ENCODE assay signal across 10 cellular contexts in genomic region chr5:176620333-176620981, GRCh38. TPM values are rescaled to one million over a fixed set of nuclear protein-coding genes. Genes with fewer than 3 reads are reported as not detected.
DNase-seq lines count a peak whose midpoint lies in the region; ATAC-seq and TF ChIP-seq lines count a peak whose summit lies in the region.
"Had no signal": no experiment of that assay in that cellular context is flagged by ENCODE, and none has a peak within 500 bp of the region (broad histone marks: within the 10 kb centered on the region; RNA-seq: fewer than 3 reads in every experiment).

No MANE protein-coding gene starts in this region.

- in situ Hi-C loops in SK-MEL-5 (cut with HindIII; ENCODE audit: low pct_unique_long_range_greater_than_20kb, low sequenced_read_pairs) = no loop called here

- H3K27ac ChIP-seq in psoas muscle = no peak overlapping the region

- H3K36me3 Mint-ChIP-seq in T-helper 2 cell treated with Interferon-gamma antibody and Interleukin-4, amounts not matched to agents 5 μg/mL and 100 μg/mL, for 36 hours (ENCODE audit: low read depth) = peaks cover 1% of the 10 kb centered on the region

- no peaks in the 10 kb centered on the region for H3K9me3 Mint-ChIP-seq in T-helper 2 cell treated with Interferon-gamma antibody and Interleukin-4, amounts not matched to agents 5 μg/mL and 100 μg/mL, for 36 hours

- H3K4me3 Mint-ChIP-seq in T-helper 2 cell treated with Interferon-gamma antibody and Interleukin-4, amounts not matched to agents 5 μg/mL and 100 μg/mL, for 36 hours = peak overlapping the region; percentile 65

- H3K4me1 Mint-ChIP-seq in T-helper 2 cell treated with Interferon-gamma antibody and Interleukin-4, amounts not matched to agents 5 μg/mL and 100 μg/mL, for 36 hours (ENCODE audit: low read depth) = peaks cover 7% of the 10 kb centered on the region

- no peak overlapping the region for H3K27ac Mint-ChIP-seq in T-helper 2 cell treated with Interferon-gamma antibody and Interleukin-4, amounts not matched to agents 5 μg/mL and 100 μg/mL, for 36 hours

- 4 to 10% (median 8%) methylated on average over 32 of the region's 32 CpGs for WGBS in psoas muscle, 3 donors

- intact Hi-C loops in psoas muscle (cut with DNase I) = no loop called here

- no peaks in the 10 kb centered on the region for H3K9me3 ChIP-seq in psoas muscle

- no peak for TF ChIP-seq CTCF in fibroblast of mammary gland (conservative IDR thresholded peaks at IDR 0.05; ENCODE audit: control insufficient read depth, insufficient read depth, low read depth, low read length)
- no peak for TF ChIP-seq CTCF in psoas muscle (IDR thresholded peaks at IDR 0.05)

- ATAC-seq in psoas muscle (peak; percentile 16 to 41 (median 32)), GM18520 (IDR thresholded peaks at IDR 0.05; ENCODE audit: unreplicated experiment) (no peak), HG02798 (IDR thresholded peaks at IDR 0.05; ENCODE audit: poor library complexity, unreplicated experiment) (no peak), GM19455 (IDR thresholded peaks at IDR 0.05; ENCODE audit: unreplicated experiment) (no peak)

- H3K27me3 Mint-ChIP-seq in T-helper 2 cell treated with Interferon-gamma antibody and Interleukin-4, amounts not matched to agents 5 μg/mL and 100 μg/mL, for 36 hours (ENCODE audit: low read depth) = peaks cover 69% of the 10 kb centered on the region

- H3K36me3 ChIP-seq in psoas muscle (ENCODE audit: insufficient read depth in 1 of 2, low read depth in 1 of 2) = no peaks in the 10 kb centered on the region

- H3K4me3 ChIP-seq in fibroblast of mammary gland (ENCODE audit: control insufficient read depth, low read depth, low read length) (no peak overlapping the region), psoas muscle (no peak overlapping the region)
- H3K4me3 ChIP-seq: lung had no signal

- peaks cover 0 to 49% (median 14%) of the 10 kb centered on the region in 3 donors for H3K27me3 ChIP-seq in psoas muscle (ENCODE audit: insufficient read depth in 3 of 3, low read length in 2 of 3)

- H3K4me1 ChIP-seq in psoas muscle = peaks cover 24% of the 10 kb centered on the region

- no peak for DNase-seq in T-helper 2 cell treated with Interferon-gamma antibody and Interleukin-4, amounts not matched to agents 5 μg/mL and 100 μg/mL, for 36 hours (ENCODE audit: low spot score)
- DNase-seq in T-helper 2 cell (no peak), SK-MEL-5 (ENCODE audit: low read depth, low spot score) (peak; percentile 7), fibroblast of mammary gland (ENCODE audit: low read depth) (peak; percentile 30), psoas muscle (peak; percentile 41 to 62)
- DNase-seq: COR-L47 had no signal

RNA-seq across cellular contexts. Expression of gene SNCB, which starts 9.9 kb away (rescaled TPM):
- 0.11 and 0.26 TPM in 2 replicates for total RNA-seq in SK-MEL-5 (2014; rRNA removed; shearing (Covaris generic))
- polyA plus RNA-seq in SK-MEL-5 (2015; cell fraction: cytosol; rRNA removed) = 1.5 and 1.6 TPM in 2 replicates
- polyA plus RNA-seq in SK-MEL-5 (2015; cell fraction: nucleus; rRNA removed) = 1.1 and 2.7 TPM in 2 replicates
- 1 to 10 TPM in 1 of 4 donors, under 1 TPM in 3; 0.32 to 1.2 (median 0.78) TPM for total RNA-seq in psoas muscle
- under 1 TPM; 0.34 to 0.42 (median 0.38) TPM for polyA plus RNA-seq in psoas muscle
- total RNA-seq: lung had no signal

RNA-seq across cellular contexts. Expression of gene EIF4E1B, which starts 10.0 kb away (rescaled TPM):
- not detected in 2 replicates for total RNA-seq in SK-MEL-5 (2014; rRNA removed; shearing (Covaris generic))
- polyA plus RNA-seq in SK-MEL-5 (2015; cell fraction: cytosol; rRNA removed) = not detected in 2 replicates
- polyA plus RNA-seq in SK-MEL-5 (2015; cell fraction: nucleus; rRNA removed) = not detected in 2 replicates
- not detected for total RNA-seq in psoas muscle
- polyA plus RNA-seq in psoas muscle = under 1 TPM in 2 of 3 donors, not detected in 1; 0.04 to 0.62 TPM
- total RNA-seq: lung had no signal
- polyA plus RNA-seq: lung had no signal

RNA-seq across cellular contexts. Expression of gene GPRIN1, which starts 10.5 kb away (rescaled TPM):
- 4.1 and 5.0 TPM in 2 replicates for total RNA-seq in SK-MEL-5 (2014; rRNA removed; shearing (Covaris generic))
- polyA plus RNA-seq in SK-MEL-5 (2015; cell fraction: cytosol; rRNA removed) = 7.5 and 9.2 TPM in 2 replicates
- polyA plus RNA-seq in SK-MEL-5 (2015; cell fraction: nucleus; rRNA removed) = 2.4 and 6.7 TPM in 2 replicates
- total RNA-seq in psoas muscle = under 1 TPM; 0.21 to 0.71 (median 0.37) TPM
- 1 to 10 TPM in 1 of 3 donors, under 1 TPM in 2; 0.18 to 1.2 (median 0.23) TPM for polyA plus RNA-seq in psoas muscle

RNA-seq across cellular contexts. Expression of gene TSPAN17, which starts 26.8 kb away (rescaled TPM):
- total RNA-seq in SK-MEL-5 (2014; rRNA removed; shearing (Covaris generic)) = 19.7 and 20.5 TPM in 2 replicates
- polyA plus RNA-seq in SK-MEL-5 (2015; cell fraction: cytosol; rRNA removed) = 32.5 and 33.4 TPM in 2 replicates
- 51.2 and 70.0 TPM in 2 replicates for polyA plus RNA-seq in SK-MEL-5 (2015; cell fraction: nucleus; rRNA removed)
- 10 to 100 TPM; 22.5 to 31.2 (median 28.2) TPM for total RNA-seq in psoas muscle
- 10 to 100 TPM; 24.1 to 51.9 (median 25.8) TPM for polyA plus RNA-seq in psoas muscle

Comparison
In these comparisons a context has a peak if more than half of its experiments do, and no peak if none do; other contexts are left out.
1. DNase-seq: peak in SK-MEL-5 (single experiment), fibroblast of mammary gland (single experiment) and psoas muscle (2 of 2); none in T-helper 2 cell treated with Interferon-gamma antibody and Interleukin-4, amounts not matched to agents 5 μg/mL and 100 μg/mL, for 36 hours (single experiment) and T-helper 2 cell (0 of 5).
2. ATAC-seq: peak in psoas muscle (4 of 4); none in GM18520 (single experiment), HG02798 (single experiment) and GM19455 (single experiment).